Comparison of ENCODE assay signal across 1 cellular context in the genomic region with DNA sequence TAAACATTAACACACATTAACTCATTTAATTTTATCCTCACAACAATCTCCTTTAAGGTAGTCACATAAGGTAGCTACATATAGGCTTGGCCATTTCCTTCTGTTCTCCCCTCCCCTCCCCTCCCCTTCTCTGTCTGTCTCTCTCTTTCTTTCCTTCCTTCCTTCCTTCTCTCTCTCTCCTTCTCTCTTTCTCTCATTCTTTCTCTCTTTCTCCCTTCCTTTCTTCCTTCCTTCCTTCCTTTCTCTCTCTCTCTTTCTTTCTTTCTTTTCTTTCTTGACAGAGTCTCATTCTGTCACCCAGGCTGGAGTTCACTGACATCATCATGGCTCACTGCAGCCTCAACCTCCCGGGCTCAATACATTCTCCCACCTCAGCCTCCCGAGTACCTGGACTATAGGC.
TF ChIP-seq lines count a peak whose summit lies in the region.

No MANE protein-coding gene starts in this region.

TF ChIP-seq in GM12891, 5 proteins besides CTCF, POLR2A, EP300 and RAD21:
- no peak for TF ChIP-seq POU2F2 (IDR thresholded peaks at IDR 0.05; ENCODE audit: low read depth, low read length)
- TF ChIP-seq TAF1 (IDR thresholded peaks at IDR 0.05; ENCODE audit: low read depth, low read length), result no peak
- TF ChIP-seq PAX5 (IDR thresholded peaks at IDR 0.05; ENCODE audit: insufficient read depth, low read length, severe bottlenecking), result no peak
- no peak for TF ChIP-seq POLR2AphosphoS5 (IDR thresholded peaks at IDR 0.05; ENCODE audit: low read depth, low read length)
- TF ChIP-seq SPI1 (IDR thresholded peaks at IDR 0.05; ENCODE audit: low read depth, low read length), result no peak
